Comparison of ENCODE assay signal across 8 cellular contexts in genomic region chr17:68381076-68381900, GRCh38.
A peak's percentile ranks its signal among the peaks of the same experiment; 100 is the strongest.
DNase-seq lines count a peak whose midpoint lies in the region; ATAC-seq and TF ChIP-seq lines count a peak whose summit lies in the region.

No MANE protein-coding gene starts in this region.

- no peak overlapping the region for H3K4me2 ChIP-seq in hepatocyte

- no peaks in the 10 kb centered on the region for H3K9me2 ChIP-seq in hepatocyte (replicated peaks; ENCODE audit: insufficient read depth)

- H3K36me3 ChIP-seq in hepatocyte (replicated peaks; ENCODE audit: insufficient read depth, low read depth), result no peaks in the 10 kb centered on the region
- no peaks in the 10 kb centered on the region for H3K36me3 ChIP-seq in urinary bladder (ENCODE audit: insufficient read depth)

- no peak overlapping the region for H3K4me3 Mint-ChIP-seq in T-helper 17 cell
- no peak overlapping the region for H3K4me3 Mint-ChIP-seq in immature natural killer cell

- H3K27ac ChIP-seq in hepatocyte, result peak overlapping the region; percentile 21
- peak overlapping the region; percentile 62 for H3K27ac ChIP-seq in urinary bladder (ENCODE audit: low read depth)

- no peaks in the 10 kb centered on the region for H3K27me3 ChIP-seq in hepatocyte

- peaks cover 26% of the 10 kb centered on the region for H3K4me1 ChIP-seq in hepatocyte (ENCODE audit: insufficient read depth)
- H3K4me1 ChIP-seq in urinary bladder (ENCODE audit: insufficient read depth), result no peaks in the 10 kb centered on the region

- H3K4me3 ChIP-seq in hepatocyte, result no peak overlapping the region
- no peak overlapping the region for H3K4me3 ChIP-seq in urinary bladder (ENCODE audit: low read depth, low read length)

- ATAC-seq in T-helper 17 cell, result peak; percentile 27
- no peak for ATAC-seq in SK-N-SH treated with all-trans-retinoic acid at 6 μM for 48 hours
- ATAC-seq in HG02588 (IDR thresholded peaks at IDR 0.05; ENCODE audit: unreplicated experiment), result no peak

- WGBS in hepatocyte (ENCODE audit: low lambda C conversion rate, missing lambda C conversion rate), result 82% methylated on average over 15 of the region's 15 CpGs
- 72% methylated on average over 15 of the region's 15 CpGs for WGBS in urinary bladder

- peaks cover 14% of the 10 kb centered on the region for H3K4me1 Mint-ChIP-seq in T-helper 17 cell
- peaks cover 20 to 30% of the 10 kb centered on the region in 2 donors for H3K4me1 Mint-ChIP-seq in immature natural killer cell

- H3K9me3 ChIP-seq in T-helper 17 cell (ENCODE audit: control insufficient read depth, low read length, poor library complexity, severe bottlenecking) (no peaks in the 10 kb centered on the region), hepatocyte (ENCODE audit: low read depth) (no peaks in the 10 kb centered on the region)

- H2AFZ ChIP-seq in hepatocyte, result no peak overlapping the region

- DNase-seq in stimulated activated CD4-positive, alpha-beta T cell treated with anti-CD3 and anti-CD28 coated beads, Interleukin-1b, Interleukin-23, amount 100 ng/mL, for 48 hours, result peak; percentile 11
- no peak for DNase-seq in stimulated activated CD4-positive, alpha-beta T cell treated with anti-CD3 and anti-CD28 coated beads, Interleukin-2, amount 100 ng/mL, for 48 hours
- DNase-seq in T-helper 17 cell (no peak), hepatocyte (ENCODE audit: low spot score) (peak; percentile 48), immature natural killer cell (no peak)

- no peaks in the 10 kb centered on the region for H4K20me1 ChIP-seq in hepatocyte (ENCODE audit: insufficient read depth, poor library complexity, severe bottlenecking)

- H3K36me3 Mint-ChIP-seq in T-helper 17 cell (ENCODE audit: low read depth) (no peaks in the 10 kb centered on the region), immature natural killer cell (peaks cover 12 to 16% (median 16%) of the 10 kb centered on the region in 3 donors)

- H3K79me2 ChIP-seq in hepatocyte, result no peaks in the 10 kb centered on the region

- H3K27me3 Mint-ChIP-seq in T-helper 17 cell (no peaks in the 10 kb centered on the region), immature natural killer cell (ENCODE audit: low read depth in 3 of 3) (no peaks in the 10 kb centered on the region)

- TF ChIP-seq CTCF in hepatocyte (IDR thresholded peaks at IDR 0.05; ENCODE audit: poor library complexity), result no peak

- H3K27ac Mint-ChIP-seq in T-helper 17 cell (no peak overlapping the region), immature natural killer cell (peak overlapping the region in 2 of 6 donors; percentile 22 to 45)

- no peaks in the 10 kb centered on the region for H3K9me3 Mint-ChIP-seq in immature natural killer cell

TF ChIP-seq in SK-N-SH treated with all-trans-retinoic acid at 6 μM for 48 hours, 23 proteins besides CTCF, POLR2A, EP300 and RAD21:
- TF ChIP-seq POU6F1 (CRISPR knock-in tag; IDR thresholded peaks at IDR 0.05; ENCODE audit: borderline replicate concordance, low read depth) (no peak), CSDC2 (CRISPR knock-in tag; IDR thresholded peaks at IDR 0.05) (no peak), ZNF8 (CRISPR knock-in tag; IDR thresholded peaks at IDR 0.05) (no peak), GLIS3 (CRISPR knock-in tag; IDR thresholded peaks at IDR 0.05) (no peak)

Comparison
In these comparisons a context has a peak if more than half of its experiments do, and no peak if none do; other contexts are left out.
1. DNase-seq: peak in stimulated activated CD4-positive, alpha-beta T cell treated with anti-CD3 and anti-CD28 coated beads, Interleukin-1b, Interleukin-23, amount 100 ng/mL, for 48 hours (single experiment) and hepatocyte (single experiment); none in stimulated activated CD4-positive, alpha-beta T cell treated with anti-CD3 and anti-CD28 coated beads, Interleukin-2, amount 100 ng/mL, for 48 hours (0 of 2), T-helper 17 cell (0 of 3) and immature natural killer cell (0 of 3).